Comparison of ENCODE assay signal across 21 cellular contexts in genomic region chr1:247430430-247430829, GRCh38. TPM values are rescaled to one million over a fixed set of nuclear protein-coding genes. Genes with fewer than 3 reads are reported as not detected.
"Had no signal": no experiment of that assay in that cellular context is flagged by ENCODE, and none has a peak within 500 bp of the region (broad histone marks: within the 10 kb centered on the region; RNA-seq: fewer than 3 reads in every experiment).

No MANE protein-coding gene starts in this region.

- DNase-seq: activated CD4-positive, alpha-beta T cell treated with anti-CD3 and anti-CD28 coated beads for 48 hours; activated CD8-positive, alpha-beta T cell treated with anti-CD3 and anti-CD28 coated beads for 36 hours; activated effector memory CD4-positive, alpha-beta T cell treated with anti-CD3 and anti-CD28 coated beads, Interleukin-2, amount 50 U/mL, for 16 hours; activated T-cell treated with anti-CD3 and anti-CD28 coated beads, Interleukin-2, amount 50 U/mL, for 48 hours; colonic mucosa; effector CD4-positive, alpha-beta T cell; naive thymus-derived CD4-positive, alpha-beta T cell; sigmoid colon; spleen had no signal

- H3K4me3 ChIP-seq: colonic mucosa, esophagus muscularis mucosa, hepatocyte, sigmoid colon, spleen, thoracic aorta, upper lobe of right lung had no signal

- H3K4me1 ChIP-seq: colonic mucosa, esophagus muscularis mucosa, parathyroid adenoma, sigmoid colon, upper lobe of right lung had no signal

- H3K9me3 ChIP-seq: colonic mucosa, esophagus muscularis mucosa, sigmoid colon, spleen, thoracic aorta, upper lobe of right lung had no signal

- FAIRE-seq: keratinocyte, TTC549 had no signal

- ATAC-seq: activated CD8-positive, alpha-beta T cell treated with anti-CD3 and anti-CD28 coated beads for 36 hours; left lobe of liver; naive thymus-derived CD4-positive, alpha-beta T cell; upper lobe of right lung; WTC11 had no signal

- H3K27me3 ChIP-seq: colonic mucosa, hepatocyte, sigmoid colon, spleen, upper lobe of right lung had no signal

- H3K4me2 ChIP-seq: hepatocyte had no signal

- H3K27ac ChIP-seq: colonic mucosa, esophagus muscularis mucosa, hepatocyte, parathyroid adenoma, sigmoid colon, thoracic aorta, upper lobe of right lung had no signal

- H3K79me2 ChIP-seq: hepatocyte, parathyroid adenoma had no signal

- H3K36me3 ChIP-seq: colonic mucosa, esophagus muscularis mucosa, sigmoid colon, thoracic aorta, upper lobe of right lung had no signal

- H3K9ac ChIP-seq: parathyroid adenoma had no signal

- H2AFZ ChIP-seq: hepatocyte, parathyroid adenoma had no signal

RNA-seq across cellular contexts. Expression of gene NLRP3, which starts 14.5 kb away (rescaled TPM):
- polyA plus RNA-seq: hepatocyte had no signal

RNA-seq across cellular contexts. Expression of gene OR2B11, which starts 27.5 kb away (rescaled TPM):
- total RNA-seq: activated CD8-positive, alpha-beta T cell treated with anti-CD3 and anti-CD28 coated beads for 36 hours; cardiac septum; colonic mucosa; esophagus muscularis mucosa; glomerular endothelial cell; hepatocyte; left lobe of liver; lung microvascular endothelial cell; naive thymus-derived CD4-positive, alpha-beta T cell; sigmoid colon; spleen; thoracic aorta; upper lobe of right lung; WTC11 had no signal
- polyA plus RNA-seq: hepatocyte, keratinocyte, spleen had no signal
